In the genomic region with DNA sequence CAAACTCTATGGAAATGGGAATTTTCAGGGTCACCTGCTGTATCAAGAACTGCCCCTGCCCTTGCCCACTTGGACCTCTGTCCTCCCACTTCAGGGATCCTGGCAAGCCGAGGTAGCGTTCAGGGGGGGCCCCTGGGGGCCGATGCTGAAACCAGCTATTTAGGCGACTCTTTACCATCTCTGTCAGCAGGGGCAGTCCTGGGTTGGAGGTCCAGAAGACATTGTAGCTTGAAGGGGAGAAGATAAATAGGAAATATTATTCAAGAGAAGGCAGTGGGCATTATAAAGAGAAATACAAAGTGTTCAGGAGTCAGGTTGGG, we compare ENCODE assay signal across 16 cellular contexts. TPM values are rescaled to one million over a fixed set of nuclear protein-coding genes. Genes with fewer than 3 reads are reported as not detected.
DNase-seq lines count a peak whose midpoint lies in the region; ATAC-seq and TF ChIP-seq lines count a peak whose summit lies in the region.
"Had no signal": no experiment of that assay in that cellular context is flagged by ENCODE, and none has a peak within 500 bp of the region (broad histone marks: within the 10 kb centered on the region; RNA-seq: fewer than 3 reads in every experiment).

No MANE protein-coding gene starts in this region.

- H3K27ac ChIP-seq in muscle layer of duodenum (ENCODE audit: low read length) = peak overlapping the region; percentile 21

- TF ChIP-seq CTCF in type B pancreatic cell (conservative IDR thresholded peaks at IDR 0.05) = no peak

- ATAC-seq in HG02588 (IDR thresholded peaks at IDR 0.05; ENCODE audit: unreplicated experiment) = no peak
- ATAC-seq: HCT116, left colon, sciatic nerve had no signal

- CTCF ChIA-PET in activated CD4-positive, alpha-beta memory T cell treated with anti-CD3 and anti-CD28 coated beads, Interleukin-2, amount 10 ng/mL, durations not matched to agents 7 days and 5 days (lab: Charles Lee) = no interaction called here

- H3K9me3 ChIP-seq in muscle layer of duodenum (ENCODE audit: control insufficient read depth in 1 of 2, low read length in 2 of 2) = no peaks in the 10 kb centered on the region

- DNase-seq in activated naive CD8-positive, alpha-beta T cell treated with anti-CD3 and anti-CD28 coated beads for 36 hours = no peak
- DNase-seq in activated CD4-positive, alpha-beta memory T cell treated with anti-CD3 and anti-CD28 coated beads, Interleukin-2, amount 10 ng/mL, durations not matched to agents 7 days and 5 days = no peak
- DNase-seq in type B pancreatic cell (ENCODE audit: extremely low spot score, unreplicated experiment) (no peak), NCI-H1694 (lab: John Stamatoyannopoulos, UW) (no peak), NCI-H2029 treated with DMSO at 0.1 percent for 48 hours (lab: John Stamatoyannopoulos, UW) (no peak)
- DNase-seq: activated B cell treated with CpG ODN at 0.5 μM for 24 hours; dermis blood vessel endothelial cell; KG1; left colon; NCI-H510A treated with DMSO at 0.1 percent for 48 hours; stimulated activated CD4-positive, alpha-beta T cell treated with anti-CD3 and anti-CD28 coated beads, Interleukin-1b, Interleukin-23, amount 100 ng/mL, for 48 hours had no signal

- H3K36me3 ChIP-seq in muscle layer of duodenum (ENCODE audit: control insufficient read depth in 1 of 2, insufficient read depth in 2 of 2, low read length in 2 of 2) = peaks cover 8 to 19% of the 10 kb centered on the region in 2 donors

- peaks cover 41% of the 10 kb centered on the region for H3K4me1 Mint-ChIP-seq in activated naive CD8-positive, alpha-beta T cell (ENCODE audit: low read depth)
- H3K4me1 Mint-ChIP-seq in activated naive CD8-positive, alpha-beta T cell treated with anti-CD3 and anti-CD28 coated beads for 36 hours = peaks cover 30% of the 10 kb centered on the region
- H3K4me1 Mint-ChIP-seq in activated CD4-positive, alpha-beta memory T cell treated with anti-CD3 and anti-CD28 coated beads, Interleukin-2, amount 10 ng/mL, durations not matched to agents 7 days and 5 days = peaks cover 47% of the 10 kb centered on the region
- peaks cover 13% of the 10 kb centered on the region for H3K4me1 Mint-ChIP-seq in type B pancreatic cell (ENCODE audit: unreplicated experiment)

- H3K27me3 ChIP-seq in muscle layer of duodenum (ENCODE audit: low read depth, low read length) = no peaks in the 10 kb centered on the region

- no peaks in the 10 kb centered on the region for H3K27me3 Mint-ChIP-seq in activated naive CD8-positive, alpha-beta T cell
- H3K27me3 Mint-ChIP-seq in activated naive CD8-positive, alpha-beta T cell treated with anti-CD3 and anti-CD28 coated beads for 36 hours = peaks cover 5% of the 10 kb centered on the region
- H3K27me3 Mint-ChIP-seq in activated CD4-positive, alpha-beta memory T cell treated with anti-CD3 and anti-CD28 coated beads, Interleukin-2, amount 10 ng/mL, durations not matched to agents 7 days and 5 days = no peaks in the 10 kb centered on the region
- peaks cover 4% of the 10 kb centered on the region for H3K27me3 Mint-ChIP-seq in type B pancreatic cell
- H3K27me3 Mint-ChIP-seq: activated B cell treated with CpG ODN at 0.5 μM for 24 hours had no signal

- peaks cover 7 to 26% of the 10 kb centered on the region in 2 donors for H3K4me1 ChIP-seq in muscle layer of duodenum (ENCODE audit: control insufficient read depth in 1 of 2, insufficient read depth in 2 of 2, low read length in 2 of 2)

- H3K27ac Mint-ChIP-seq in activated naive CD8-positive, alpha-beta T cell = peak overlapping the region; percentile 12
- H3K27ac Mint-ChIP-seq in activated naive CD8-positive, alpha-beta T cell treated with anti-CD3 and anti-CD28 coated beads for 36 hours = no peak overlapping the region
- no peak overlapping the region for H3K27ac Mint-ChIP-seq in activated CD4-positive, alpha-beta memory T cell treated with anti-CD3 and anti-CD28 coated beads, Interleukin-2, amount 10 ng/mL, durations not matched to agents 7 days and 5 days
- peak overlapping the region; percentile 77 for H3K27ac Mint-ChIP-seq in type B pancreatic cell
- H3K27ac Mint-ChIP-seq: activated B cell treated with CpG ODN at 0.5 μM for 24 hours had no signal

- no peaks in the 10 kb centered on the region for H3K9me3 Mint-ChIP-seq in activated naive CD8-positive, alpha-beta T cell (ENCODE audit: low read depth)
- no peaks in the 10 kb centered on the region for H3K9me3 Mint-ChIP-seq in activated naive CD8-positive, alpha-beta T cell treated with anti-CD3 and anti-CD28 coated beads for 36 hours
- no peaks in the 10 kb centered on the region for H3K9me3 Mint-ChIP-seq in activated CD4-positive, alpha-beta memory T cell treated with anti-CD3 and anti-CD28 coated beads, Interleukin-2, amount 10 ng/mL, durations not matched to agents 7 days and 5 days
- H3K9me3 Mint-ChIP-seq in type B pancreatic cell = no peaks in the 10 kb centered on the region
- H3K9me3 Mint-ChIP-seq: activated B cell treated with CpG ODN at 0.5 μM for 24 hours had no signal

- POLR2A ChIA-PET in activated CD4-positive, alpha-beta memory T cell treated with anti-CD3 and anti-CD28 coated beads, Interleukin-2, amount 10 ng/mL, durations not matched to agents 7 days and 5 days (lab: Charles Lee) = interaction anchor here (1.7 kb wide), 1 partner anchor 10 kb away, joined by 8 read pairs; a partner anchor contains a TSS

- peaks cover 3% of the 10 kb centered on the region for H3K36me3 Mint-ChIP-seq in activated naive CD8-positive, alpha-beta T cell
- H3K36me3 Mint-ChIP-seq in activated naive CD8-positive, alpha-beta T cell treated with anti-CD3 and anti-CD28 coated beads for 36 hours = peaks cover 4% of the 10 kb centered on the region
- peaks cover 21% of the 10 kb centered on the region for H3K36me3 Mint-ChIP-seq in activated CD4-positive, alpha-beta memory T cell treated with anti-CD3 and anti-CD28 coated beads, Interleukin-2, amount 10 ng/mL, durations not matched to agents 7 days and 5 days (ENCODE audit: low read depth)
- H3K36me3 Mint-ChIP-seq in type B pancreatic cell = peaks cover 7% of the 10 kb centered on the region

- H3K4me3 Mint-ChIP-seq in activated naive CD8-positive, alpha-beta T cell = peak overlapping the region; percentile 84
- H3K4me3 Mint-ChIP-seq in activated naive CD8-positive, alpha-beta T cell treated with anti-CD3 and anti-CD28 coated beads for 36 hours = no peak overlapping the region
- peak overlapping the region; percentile 36 for H3K4me3 Mint-ChIP-seq in activated CD4-positive, alpha-beta memory T cell treated with anti-CD3 and anti-CD28 coated beads, Interleukin-2, amount 10 ng/mL, durations not matched to agents 7 days and 5 days
- peak overlapping the region; percentile 80 for H3K4me3 Mint-ChIP-seq in type B pancreatic cell

- no peak overlapping the region for H3K4me3 ChIP-seq in muscle layer of duodenum (ENCODE audit: low read depth in 1 of 2, low read length in 2 of 2)

RNA-seq across cellular contexts. Expression of a gene that starts 2.4 kb away (rescaled TPM):
- total RNA-seq in activated naive CD8-positive, alpha-beta T cell treated with anti-CD3 and anti-CD28 coated beads for 36 hours = 10 to 100 TPM; 54.7 to 59.5 TPM
- 10 to 100 TPM; 70.3 to 73.1 TPM for total RNA-seq in activated CD4-positive, alpha-beta memory T cell treated with anti-CD3 and anti-CD28 coated beads, Interleukin-2, amount 10 ng/mL, durations not matched to agents 7 days and 5 days
- 60.9 and 73.1 TPM in 2 replicates for total RNA-seq in type B pancreatic cell (ENCODE audit: low replicate concordance)

RNA-seq across cellular contexts. Expression of a gene that starts 4.5 kb away (rescaled TPM):
- 10 to 100 TPM; 19.1 to 20.1 TPM for total RNA-seq in activated naive CD8-positive, alpha-beta T cell treated with anti-CD3 and anti-CD28 coated beads for 36 hours
- total RNA-seq in activated CD4-positive, alpha-beta memory T cell treated with anti-CD3 and anti-CD28 coated beads, Interleukin-2, amount 10 ng/mL, durations not matched to agents 7 days and 5 days = 10 to 100 TPM; 58.3 to 60.4 TPM
- 76.7 and 121 TPM in 2 replicates for total RNA-seq in type B pancreatic cell (ENCODE audit: low replicate concordance)

RNA-seq across cellular contexts. Expression of a gene that starts 7.9 kb away (rescaled TPM):
- 10 to 100 TPM; 29.0 to 30.9 TPM for total RNA-seq in activated naive CD8-positive, alpha-beta T cell treated with anti-CD3 and anti-CD28 coated beads for 36 hours
- 10 to 100 TPM; 39.8 to 40.3 TPM for total RNA-seq in activated CD4-positive, alpha-beta memory T cell treated with anti-CD3 and anti-CD28 coated beads, Interleukin-2, amount 10 ng/mL, durations not matched to agents 7 days and 5 days
- 30.2 and 40.5 TPM in 2 replicates for total RNA-seq in type B pancreatic cell (ENCODE audit: low replicate concordance)

RNA-seq across cellular contexts. Expression of a gene that starts 9.7 kb away (rescaled TPM):
- total RNA-seq in activated naive CD8-positive, alpha-beta T cell treated with anti-CD3 and anti-CD28 coated beads for 36 hours = 100 to 1,000 TPM; 105 to 111 TPM
- 100 to 1,000 TPM; 115 to 126 TPM for total RNA-seq in activated CD4-positive, alpha-beta memory T cell treated with anti-CD3 and anti-CD28 coated beads, Interleukin-2, amount 10 ng/mL, durations not matched to agents 7 days and 5 days
- total RNA-seq in type B pancreatic cell (ENCODE audit: low replicate concordance) = 74.2 and 76.1 TPM in 2 replicates

RNA-seq across cellular contexts. Expression of a gene that starts 20.1 kb away (rescaled TPM):
- total RNA-seq in activated naive CD8-positive, alpha-beta T cell treated with anti-CD3 and anti-CD28 coated beads for 36 hours = 10 to 100 TPM in 1 of 2 experiments, 1 to 10 TPM in 1; 8.0 to 11.8 TPM
- total RNA-seq in activated CD4-positive, alpha-beta memory T cell treated with anti-CD3 and anti-CD28 coated beads, Interleukin-2, amount 10 ng/mL, durations not matched to agents 7 days and 5 days = 10 to 100 TPM; 20.9 to 25.0 TPM
- total RNA-seq in type B pancreatic cell (ENCODE audit: low replicate concordance) = 18.0 and 30.1 TPM in 2 replicates

Comparison
In these comparisons a context has a peak if more than half of its experiments do, and no peak if none do; other contexts are left out.
1. H3K27ac Mint-ChIP-seq: peak in activated naive CD8-positive, alpha-beta T cell (single experiment) and type B pancreatic cell (single experiment); none in activated naive CD8-positive, alpha-beta T cell treated with anti-CD3 and anti-CD28 coated beads for 36 hours (single experiment) and activated CD4-positive, alpha-beta memory T cell treated with anti-CD3 and anti-CD28 coated beads, Interleukin-2, amount 10 ng/mL, durations not matched to agents 7 days and 5 days (single experiment).